1 cellular context compared by ENCODE assay signal in the genomic region with DNA sequence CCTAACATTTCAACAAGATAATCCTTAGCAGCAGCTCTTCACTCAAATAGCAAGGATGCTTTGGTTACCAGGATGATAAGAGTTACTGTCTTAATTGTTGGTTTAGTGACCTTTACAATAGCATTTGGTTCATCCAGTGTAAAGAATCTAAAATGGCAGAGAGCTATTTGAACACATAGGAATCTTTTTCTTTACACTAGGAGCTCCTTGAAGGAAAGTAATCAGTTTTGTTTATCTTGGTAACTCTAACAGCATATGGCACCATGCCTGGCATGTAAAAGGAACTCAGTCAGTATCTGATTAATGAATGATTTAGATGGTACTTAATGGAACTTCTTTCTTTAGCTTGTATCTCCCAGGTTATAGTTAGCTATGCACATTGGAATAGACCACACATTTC.
TF ChIP-seq lines count a peak whose summit lies in the region.

No MANE protein-coding gene starts in this region.

TF ChIP-seq in IMR-90, 13 proteins besides CTCF, POLR2A, EP300 and RAD21 (continued from another document):
- TF ChIP-seq BHLHE40 (IDR thresholded peaks at IDR 0.05; ENCODE audit: low read depth, low read length) (no peak), SMC3 (IDR thresholded peaks at IDR 0.05; ENCODE audit: low read depth, low read length) (no peak)
